In genomic region chr2:176291768-176292393, GRCh38 we compare ENCODE assay signal across 1 cellular context.
TF ChIP-seq lines count a peak whose summit lies in the region.

No MANE protein-coding gene starts in this region.

TF ChIP-seq in GM12878, 131 proteins besides CTCF, POLR2A, EP300 and RAD21 (continued from another document and continues in another):
- TF ChIP-seq CREB1 (IDR thresholded peaks at IDR 0.05; ENCODE audit: low read depth) (no peak), TCF7 (IDR thresholded peaks at IDR 0.05; ENCODE audit: borderline replicate concordance) (peak; percentile 64; the same call in 1 of the 2 replicates), YBX1 (IDR thresholded peaks at IDR 0.05) (no peak), ZBTB40 (IDR thresholded peaks at IDR 0.05; ENCODE audit: borderline replicate concordance) (no peak), SP1 (IDR thresholded peaks at IDR 0.05; ENCODE audit: low read depth, low read length) (no peak), HDGF (IDR thresholded peaks at IDR 0.05) (no peak), KLF5 (IDR thresholded peaks at IDR 0.05; ENCODE audit: partially characterized antibody) (no peak), RB1 (IDR thresholded peaks at IDR 0.05; ENCODE audit: borderline replicate concordance) (no peak), E2F4 (IDR thresholded peaks at IDR 0.05; ENCODE audit: low read depth, low read length) (no peak), BCL11A (IDR thresholded peaks at IDR 0.05; ENCODE audit: low read depth, low read length) (no peak), STAT3 (IDR thresholded peaks at IDR 0.05; ENCODE audit: low read depth, low read length) (no peak), NFIC (IDR thresholded peaks at IDR 0.05; ENCODE audit: low read depth, low read length) (peak; percentile 44; the same call in 1 of the 2 replicates), RUNX3 (IDR thresholded peaks at IDR 0.05; ENCODE audit: low read length) (peak; percentile 80), NFXL1 (IDR thresholded peaks at IDR 0.05; ENCODE audit: borderline replicate concordance) (no peak), RELB (IDR thresholded peaks at IDR 0.05; ENCODE audit: low read depth) (peak; percentile 35; the same call in 1 of the 2 replicates), MEF2B (IDR thresholded peaks at IDR 0.05; ENCODE audit: partially characterized antibody, poor library complexity, severe bottlenecking) (peak; percentile 61), ZNF622 (IDR thresholded peaks at IDR 0.05) (no peak), ATF7 (IDR thresholded peaks at IDR 0.05; ENCODE audit: low read depth) (no peak), ELK1 (IDR thresholded peaks at IDR 0.05; ENCODE audit: low read depth, low read length) (no peak), IRF4 (IDR thresholded peaks at IDR 0.05; ENCODE audit: low read depth, low read length) (no peak), SMAD5 (IDR thresholded peaks at IDR 0.05; ENCODE audit: low read depth) (no peak), MLLT1 (IDR thresholded peaks at IDR 0.05) (no peak), TAF1 (IDR thresholded peaks at IDR 0.05; ENCODE audit: borderline replicate concordance, low read depth, low read length) (no peak), ZBTB33 (IDR thresholded peaks at IDR 0.05) (no peak), RFX5 (IDR thresholded peaks at IDR 0.05; ENCODE audit: low read depth, low read length) (no peak), PAX5 (IDR thresholded peaks at IDR 0.05; ENCODE audit: borderline replicate concordance, low read depth, low read length) (no peak), MEF2A (IDR thresholded peaks at IDR 0.05; ENCODE audit: insufficient read depth, low read depth, low read length) (peak; percentile 77), ZNF207 (IDR thresholded peaks at IDR 0.05; ENCODE audit: borderline replicate concordance) (no peak), ZNF592 (IDR thresholded peaks at IDR 0.05) (no peak), FOS (IDR thresholded peaks at IDR 0.05; ENCODE audit: borderline replicate concordance, extremely low read depth, insufficient read length) (no peak), BRCA1 (IDR thresholded peaks at IDR 0.05; ENCODE audit: low read depth, low read length) (no peak), HSF1 (IDR thresholded peaks at IDR 0.05; ENCODE audit: low read depth, low read length) (no peak), SREBF1 (IDR thresholded peaks at IDR 0.05; ENCODE audit: low read length) (no peak), ATF2 (IDR thresholded peaks at IDR 0.05; ENCODE audit: low read length) (peak; percentile 28; the same call in 1 of the 2 replicates), CBX5 (IDR thresholded peaks at IDR 0.05; ENCODE audit: low read depth) (no peak), MYC (IDR thresholded peaks at IDR 0.05; ENCODE audit: insufficient read depth, insufficient read length, insufficient replicate concordance, low read length, severe bottlenecking) (no peak), POU2F2 (IDR thresholded peaks at IDR 0.05; ENCODE audit: borderline replicate concordance, low read depth, low read length) (no peak), POLR2AphosphoS2 (IDR thresholded peaks at IDR 0.05; ENCODE audit: low read depth, low read length) (no peak), IKZF2 (IDR thresholded peaks at IDR 0.05) (no peak; a peak in 1 of 4 replicates), CHD1 (IDR thresholded peaks at IDR 0.05; ENCODE audit: low read depth, low read length) (no peak), MTA2 (IDR thresholded peaks at IDR 0.05; ENCODE audit: low read depth) (no peak), HDAC6 (IDR thresholded peaks at IDR 0.05; ENCODE audit: unreplicated experiment) (no peak), RCOR1 (conservative IDR thresholded peaks at IDR 0.05; ENCODE audit: low read depth, low read length) (no peak), USF1 (IDR thresholded peaks at IDR 0.05; ENCODE audit: borderline replicate concordance, extremely low read length, insufficient read depth, low read depth, low read length) (no peak)
